ENCODE assay signal across 20 cellular contexts in the genomic region with DNA sequence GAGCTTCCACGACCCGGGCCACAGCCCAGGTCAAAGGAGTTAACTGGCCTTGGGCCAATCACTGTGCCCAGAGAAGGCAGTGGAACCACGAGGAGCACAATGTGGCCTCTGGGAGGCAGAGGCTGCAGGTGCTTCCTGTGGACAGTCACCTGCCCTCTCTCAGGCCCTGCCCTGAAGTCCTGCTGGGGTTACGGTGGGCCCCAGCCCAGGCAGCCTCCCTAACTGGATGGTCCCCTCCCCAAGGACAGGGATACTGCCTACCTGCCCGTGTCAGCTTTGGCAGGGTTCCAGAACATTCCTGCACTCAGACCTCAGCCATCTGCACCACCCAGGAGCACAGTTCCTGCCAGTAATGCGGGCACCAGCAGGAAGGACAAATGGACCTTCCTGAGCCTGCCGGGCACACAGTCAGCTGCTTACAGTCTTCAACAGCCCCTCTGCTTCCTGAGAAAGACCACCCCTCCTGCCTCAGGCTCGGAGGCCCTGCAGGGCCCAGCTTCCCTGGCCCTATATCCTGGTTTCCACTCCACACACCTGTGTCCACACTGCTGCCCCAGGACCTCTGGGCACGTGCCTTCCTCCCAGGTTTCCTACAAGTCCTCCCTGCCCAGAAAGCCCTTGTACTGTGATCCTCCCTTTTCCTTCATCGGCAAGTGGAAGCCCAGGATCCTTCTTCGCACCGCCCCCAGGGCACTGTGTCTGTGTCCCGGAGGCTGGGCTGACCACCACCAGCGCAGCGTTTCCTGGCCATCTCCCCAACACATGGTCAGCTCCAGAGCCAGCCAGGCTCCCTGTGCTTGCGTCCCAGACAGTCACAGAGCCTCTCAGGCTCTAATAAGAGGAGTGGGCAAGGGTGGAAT. TPM values are rescaled to one million over a fixed set of nuclear protein-coding genes. Genes with fewer than 3 reads are reported as not detected.
DNase-seq lines count a peak whose midpoint lies in the region; ATAC-seq, FAIRE-seq and TF ChIP-seq lines count a peak whose summit lies in the region.
"Had no signal": no experiment of that assay in that cellular context is flagged by ENCODE, and none has a peak within 500 bp of the region (broad histone marks: within the 10 kb centered on the region; RNA-seq: fewer than 3 reads in every experiment).

No MANE protein-coding gene starts in this region.

- H3K4me3 Mint-ChIP-seq in activated naive CD4-positive, alpha-beta T cell treated with anti-CD3 and anti-CD28 coated beads, Interleukin-2, amount 10 ng/mL, durations not matched to agents 7 days and 5 days, result no peak overlapping the region
- H3K4me3 Mint-ChIP-seq: activated T-cell treated with anti-CD3 and anti-CD28 coated beads, Interleukin-2, amount 50 U/mL, for 4 hours; HFFc6 had no signal

- no peak for FAIRE-seq in HepG2 (lab: Jason Lieb, UNC)
- FAIRE-seq: A549, G401.6 had no signal

- H3K4me1 ChIP-seq in ascending aorta (peaks cover 0 to 17% of the 10 kb centered on the region in 2 donors), HepG2 (ENCODE audit: insufficient read depth, low read length) (no peaks in the 10 kb centered on the region), upper lobe of right lung (peaks cover 5% of the 10 kb centered on the region)

- H4K20me1 ChIP-seq in HepG2 (ENCODE audit: insufficient read depth, low read length), result no peaks in the 10 kb centered on the region; the same call in 1 of the 2 replicates

- TF ChIP-seq EP300 in HepG2 (IDR thresholded peaks at IDR 0.05; ENCODE audit: low read depth in 2 of 2, low read length in 2 of 2), result no peak
- no peak for TF ChIP-seq EP300 in HepG2 (CRISPR knock-in tag; IDR thresholded peaks at IDR 0.05; ENCODE audit: borderline replicate concordance)

- H3K4me1 Mint-ChIP-seq in activated naive CD4-positive, alpha-beta T cell treated with anti-CD3 and anti-CD28 coated beads, Interleukin-2, amount 10 ng/mL, durations not matched to agents 7 days and 5 days, result peaks cover 7% of the 10 kb centered on the region

- peak overlapping the region; percentile 79 to 85 for H3K27ac ChIP-seq in ascending aorta
- no peak overlapping the region for H3K27ac ChIP-seq in HepG2 (ENCODE audit: extremely low read length, insufficient read depth, low read length)
- no peak overlapping the region for H3K27ac ChIP-seq in upper lobe of right lung

- TF ChIP-seq CTCF in ascending aorta (IDR thresholded peaks at IDR 0.05) (no peak), HepG2 (CRISPR knock-in tag; IDR thresholded peaks at IDR 0.05) (no peak), upper lobe of right lung (IDR thresholded peaks at IDR 0.05) (no peak), omental fat pad (IDR thresholded peaks at IDR 0.05) (no peak)

- H3K79me2 ChIP-seq in HepG2 (ENCODE audit: insufficient read depth, low read length), result no peaks in the 10 kb centered on the region

- CTCF ChIA-PET in activated naive CD4-positive, alpha-beta T cell treated with anti-CD3 and anti-CD28 coated beads, Interleukin-2, amount 10 ng/mL, durations not matched to agents 7 days and 5 days (lab: Charles Lee), result no interaction called here
- CTCF ChIA-PET in HepG2 (lab: Yijun Ruan, JAX; ENCODE audit: low intra/inter-chr PET ratio, low total read pairs), result no interaction called here

- H3K27me3 Mint-ChIP-seq in activated naive CD4-positive, alpha-beta T cell treated with anti-CD3 and anti-CD28 coated beads, Interleukin-2, amount 10 ng/mL, durations not matched to agents 7 days and 5 days, result peaks cover 84% of the 10 kb centered on the region

- TF ChIP-seq POLR2A in HepG2 (IDR thresholded peaks at IDR 0.05; ENCODE audit: insufficient read depth in 1 of 2, low read depth in 2 of 2, low read length in 2 of 2), result no peak

- no peaks in the 10 kb centered on the region for H3K36me3 Mint-ChIP-seq in activated naive CD4-positive, alpha-beta T cell treated with anti-CD3 and anti-CD28 coated beads, Interleukin-2, amount 10 ng/mL, durations not matched to agents 7 days and 5 days

- intact Hi-C loops in ascending aorta (cut with DNase I) (no loop called here), HepG2 (cut with micrococcal nuclease; ENCODE audit: unreplicated experiment) (no loop called here), upper lobe of right lung (cut with DNase I) (no loop called here)

- no peak overlapping the region for H3K9ac ChIP-seq in HepG2 (ENCODE audit: insufficient read depth, low read depth, low read length)

- TF ChIP-seq RAD21 in HepG2 (CRISPR knock-in tag; IDR thresholded peaks at IDR 0.05), result no peak

- DNase-seq in activated naive CD4-positive, alpha-beta T cell treated with anti-CD3 and anti-CD28 coated beads, Interleukin-2, amount 10 ng/mL, durations not matched to agents 7 days and 5 days, result no peak
- no peak for DNase-seq in activated naive CD4-positive, alpha-beta T cell (lab: John Stamatoyannopoulos, UW)
- DNase-seq in ascending aorta (ENCODE audit: low spot score in 2 of 2), result no peak
- DNase-seq in HepG2 (ENCODE audit: low spot score), result no peak
- no peak for DNase-seq in upper lobe of right lung
- no peak for DNase-seq in NCI-H510A (lab: John Stamatoyannopoulos, UW)
- DNase-seq in omental fat pad (ENCODE audit: low spot score), result no peak
- DNase-seq: activated CD4-positive, alpha-beta T cell treated with anti-CD3 and anti-CD28 coated beads, Interleukin-2, amount 50 U/mL, for 4 hours; activated T-cell treated with anti-CD3 and anti-CD28 coated beads, Interleukin-2, amount 50 U/mL, for 4 hours; adrenal gland; foreskin melanocyte; HFFc6; KG1; mesendoderm; NCI-H1417 had no signal

- in situ Hi-C loops in HepG2 (cut with HindIII; ENCODE audit: extremely low pct_ligation_motif_present, low pct_unique_long_range_greater_than_20kb), result no loop called here

- no peaks in the 10 kb centered on the region for H3K9me3 Mint-ChIP-seq in activated naive CD4-positive, alpha-beta T cell treated with anti-CD3 and anti-CD28 coated beads, Interleukin-2, amount 10 ng/mL, durations not matched to agents 7 days and 5 days
- H3K9me3 Mint-ChIP-seq: activated T-cell treated with anti-CD3 and anti-CD28 coated beads, Interleukin-2, amount 50 U/mL, for 4 hours; HFFc6 had no signal

- no peak overlapping the region for H3K4me2 ChIP-seq in HepG2 (ENCODE audit: low read depth, low read length)
- H3K4me2 ChIP-seq: A549 had no signal

- no TSS peak for BruUV-seq in HepG2 (replicated peaks; lab: Mats Ljungman, UMichigan)

- H2AFZ ChIP-seq in HepG2 (ENCODE audit: low read length), result no peak overlapping the region

- no peak overlapping the region for H3K4me3 ChIP-seq in ascending aorta
- H3K4me3 ChIP-seq in HepG2 (replicated peaks in 1 of 3; ENCODE audit: insufficient read depth in 1 of 3, low read depth in 2 of 3, low read length in 3 of 3), result no peak overlapping the region
- no peak overlapping the region for H3K4me3 ChIP-seq in upper lobe of right lung
- H3K4me3 ChIP-seq: A549, adrenal gland had no signal

- POLR2A ChIA-PET in HepG2 (lab: Yijun Ruan, JAX), result no interaction called here

- H3K27ac Mint-ChIP-seq in activated naive CD4-positive, alpha-beta T cell treated with anti-CD3 and anti-CD28 coated beads, Interleukin-2, amount 10 ng/mL, durations not matched to agents 7 days and 5 days, result peak overlapping the region; percentile 21
- H3K27ac Mint-ChIP-seq: HFFc6 had no signal

- ATAC-seq in HepG2, result peak; percentile 13
- peak; percentile 7 for ATAC-seq in upper lobe of right lung
- no peak for ATAC-seq in omental fat pad (ENCODE audit: low FRiP score)
- no peak for ATAC-seq in HG02885 (IDR thresholded peaks at IDR 0.05; ENCODE audit: poor library complexity, unreplicated experiment)
- ATAC-seq: activated T-cell treated with anti-CD3 and anti-CD28 coated beads, Interleukin-2, amount 50 U/mL, for 4 hours; right cardiac atrium had no signal

- H3K27me3 ChIP-seq in ascending aorta (no peaks in the 10 kb centered on the region), HepG2 (ENCODE audit: control insufficient read depth in 1 of 2, insufficient read depth in 2 of 2, low read length in 2 of 2) (peaks cover 23 to 95% of the 10 kb centered on the region in 2 experiments), upper lobe of right lung (peaks cover 21% of the 10 kb centered on the region)

- WGBS in HepG2 (ENCODE audit: low lambda C conversion rate), result 20% methylated on average over 8 of the region's 16 CpGs

- no peaks in the 10 kb centered on the region for H3K36me3 ChIP-seq in ascending aorta
- H3K36me3 ChIP-seq in HepG2 (replicated peaks in 1 of 2; ENCODE audit: control insufficient read depth in 1 of 2, insufficient read depth in 2 of 2, low read length in 2 of 2), result no peaks in the 10 kb centered on the region
- no peaks in the 10 kb centered on the region for H3K36me3 ChIP-seq in upper lobe of right lung
- H3K36me3 ChIP-seq: adrenal gland had no signal

- no peaks in the 10 kb centered on the region for H3K9me3 ChIP-seq in ascending aorta
- H3K9me3 ChIP-seq in HepG2 (ENCODE audit: low read length), result no peaks in the 10 kb centered on the region
- H3K9me3 ChIP-seq in upper lobe of right lung, result no peaks in the 10 kb centered on the region
- H3K9me3 ChIP-seq: A549, adrenal gland had no signal

RNA-seq across cellular contexts. Expression of a gene that starts 23.3 kb away (rescaled TPM):
- total RNA-seq in ascending aorta, result 4.0 TPM
- 0.11 TPM in 1 of 2 replicates, not detected in the other for total RNA-seq in HepG2 (2016; rRNA removed; fragmentation: Illumina TruSeq; extraction: Trizol)
- total RNA-seq in HepG2 (2016; cell fraction: cytosol; rRNA removed; fragmentation: Illumina TruSeq; extraction: Trizol; ENCODE audit: low read depth), result not detected in 2 replicates
- total RNA-seq in HepG2 (2016; cell fraction: insoluble cytoplasmic fraction; rRNA removed; fragmentation: Illumina TruSeq; extraction: Trizol), result not detected in 2 replicates
- total RNA-seq in HepG2 (2016; cell fraction: membrane; rRNA removed; fragmentation: Illumina TruSeq; extraction: Trizol), result 0.24 TPM in 1 of 2 replicates, not detected in the other
- 0.50 TPM in 1 of 2 replicates, not detected in the other for total RNA-seq in HepG2 (2016; cell fraction: nucleus; rRNA removed; fragmentation: Illumina TruSeq; extraction: Trizol)
- 2.9 and 4.3 TPM in 2 replicates for polyA plus RNA-seq in HepG2 (2011; rRNA removed)
- polyA plus RNA-seq in HepG2 (2011; cell fraction: cytosol; rRNA removed), result 1.2 and 2.5 TPM in 2 replicates
- polyA plus RNA-seq in HepG2 (2011; cell fraction: nucleus; rRNA removed), result 22.1 and 28.5 TPM in 2 replicates
- 1.7 and 1.9 TPM in 2 replicates for polyA plus RNA-seq in HepG2 (2012)
- polyA plus RNA-seq in HepG2 (2016; cell fraction: cytosol; fragmentation: Illumina TruSeq; extraction: Trizol; ENCODE audit: low read depth), result 0.14 TPM in 1 of 2 replicates, not detected in the other
- not detected in 2 replicates for polyA plus RNA-seq in HepG2 (2016; cell fraction: insoluble cytoplasmic fraction; fragmentation: Illumina TruSeq; extraction: Trizol; ENCODE audit: low read depth)
- polyA plus RNA-seq in HepG2 (2016; cell fraction: membrane; fragmentation: Illumina TruSeq; extraction: Trizol; ENCODE audit: low read depth), result 0.15 and 0.16 TPM in 2 replicates
- 0.61 TPM in 1 of 2 replicates, not detected in the other for polyA plus RNA-seq in HepG2 (2016; cell fraction: nucleus; fragmentation: Illumina TruSeq; extraction: Trizol; ENCODE audit: insufficient read depth, low read depth)
- 3.2 TPM in 1 of 2 replicates, not detected in the other for polyA minus RNA-seq in HepG2 (2011; rRNA and poly(A)+ RNA removed; ENCODE audit: low replicate concordance)
- polyA minus RNA-seq in HepG2 (2011; cell fraction: cytosol; rRNA and poly(A)+ RNA removed), result 0.59 and 1.6 TPM in 2 replicates
- polyA minus RNA-seq in HepG2 (2011; cell fraction: nucleus; rRNA and poly(A)+ RNA removed), result 5.0 TPM in 2 replicates
- total RNA-seq in upper lobe of right lung, result 1.3 TPM
- total RNA-seq in omental fat pad, result 10 to 100 TPM; 17.2 to 41.5 (median 22.1) TPM
- total RNA-seq: HFFc6 had no signal

RNA-seq across cellular contexts. Expression of a gene that starts 44.9 kb away (rescaled TPM):
- total RNA-seq in ascending aorta, result 28.2 TPM
- total RNA-seq in HepG2 (2016; rRNA removed; fragmentation: Illumina TruSeq; extraction: Trizol), result 37.0 and 47.3 TPM in 2 replicates
- total RNA-seq in HepG2 (2016; cell fraction: cytosol; rRNA removed; fragmentation: Illumina TruSeq; extraction: Trizol; ENCODE audit: low read depth), result 4.7 and 6.0 TPM in 2 replicates
- total RNA-seq in HepG2 (2016; cell fraction: insoluble cytoplasmic fraction; rRNA removed; fragmentation: Illumina TruSeq; extraction: Trizol), result 35.2 and 42.6 TPM in 2 replicates
- 10.8 and 12.6 TPM in 2 replicates for total RNA-seq in HepG2 (2016; cell fraction: membrane; rRNA removed; fragmentation: Illumina TruSeq; extraction: Trizol)
- total RNA-seq in HepG2 (2016; cell fraction: nucleus; rRNA removed; fragmentation: Illumina TruSeq; extraction: Trizol), result 18.9 and 20.1 TPM in 2 replicates
- polyA plus RNA-seq in HepG2 (2011; rRNA removed), result 26.0 and 27.1 TPM in 2 replicates
- polyA plus RNA-seq in HepG2 (2011; cell fraction: cytosol; rRNA removed), result 19.1 and 22.8 TPM in 2 replicates
- polyA plus RNA-seq in HepG2 (2011; cell fraction: nucleus; rRNA removed), result 33.3 and 38.5 TPM in 2 replicates
- 42.2 and 43.6 TPM in 2 replicates for polyA plus RNA-seq in HepG2 (2012)
- 2.7 and 3.1 TPM in 2 replicates for polyA plus RNA-seq in HepG2 (2016; cell fraction: cytosol; fragmentation: Illumina TruSeq; extraction: Trizol; ENCODE audit: low read depth)
- polyA plus RNA-seq in HepG2 (2016; cell fraction: insoluble cytoplasmic fraction; fragmentation: Illumina TruSeq; extraction: Trizol; ENCODE audit: low read depth), result 47.8 and 54.9 TPM in 2 replicates
- 6.4 and 6.9 TPM in 2 replicates for polyA plus RNA-seq in HepG2 (2016; cell fraction: membrane; fragmentation: Illumina TruSeq; extraction: Trizol; ENCODE audit: low read depth)
- 27.0 and 28.5 TPM in 2 replicates for polyA plus RNA-seq in HepG2 (2016; cell fraction: nucleus; fragmentation: Illumina TruSeq; extraction: Trizol; ENCODE audit: insufficient read depth, low read depth)
- 32.1 and 35.9 TPM in 2 replicates for polyA minus RNA-seq in HepG2 (2011; rRNA and poly(A)+ RNA removed; ENCODE audit: low replicate concordance)
- polyA minus RNA-seq in HepG2 (2011; cell fraction: cytosol; rRNA and poly(A)+ RNA removed), result 22.8 and 23.4 TPM in 2 replicates
- 31.8 and 46.1 TPM in 2 replicates for polyA minus RNA-seq in HepG2 (2011; cell fraction: nucleus; rRNA and poly(A)+ RNA removed)
- 55.2 TPM for total RNA-seq in upper lobe of right lung
- total RNA-seq in omental fat pad, result 10 to 100 TPM; 48.6 to 76.4 (median 56.0) TPM

RNA-seq across cellular contexts. Expression of a gene that starts 53.4 kb away (rescaled TPM):
- total RNA-seq in ascending aorta (not detected), HepG2 (2016; rRNA removed; fragmentation: Illumina TruSeq; extraction: Trizol) (not detected in 2 replicates), upper lobe of right lung (not detected), omental fat pad (1 to 10 TPM in 1 of 4 donors, not detected in 3; 1.0 TPM)
- not detected in 2 replicates for total RNA-seq in HepG2 (2016; cell fraction: cytosol; rRNA removed; fragmentation: Illumina TruSeq; extraction: Trizol; ENCODE audit: low read depth)
- not detected in 2 replicates for total RNA-seq in HepG2 (2016; cell fraction: insoluble cytoplasmic fraction; rRNA removed; fragmentation: Illumina TruSeq; extraction: Trizol)
- not detected in 2 replicates for total RNA-seq in HepG2 (2016; cell fraction: membrane; rRNA removed; fragmentation: Illumina TruSeq; extraction: Trizol)
- not detected in 2 replicates for total RNA-seq in HepG2 (2016; cell fraction: nucleus; rRNA removed; fragmentation: Illumina TruSeq; extraction: Trizol)
- 0.11 TPM in 1 of 2 replicates, not detected in the other for polyA plus RNA-seq in HepG2 (2011; rRNA removed)
- not detected in 2 replicates for polyA plus RNA-seq in HepG2 (2011; cell fraction: cytosol; rRNA removed)
- polyA plus RNA-seq in HepG2 (2011; cell fraction: nucleus; rRNA removed), result 0.14 and 0.18 TPM in 2 replicates
- polyA plus RNA-seq in HepG2 (2012), result not detected in 2 replicates
- not detected in 2 replicates for polyA plus RNA-seq in HepG2 (2016; cell fraction: cytosol; fragmentation: Illumina TruSeq; extraction: Trizol; ENCODE audit: low read depth)
- polyA plus RNA-seq in HepG2 (2016; cell fraction: insoluble cytoplasmic fraction; fragmentation: Illumina TruSeq; extraction: Trizol; ENCODE audit: low read depth), result not detected in 2 replicates
- not detected in 2 replicates for polyA plus RNA-seq in HepG2 (2016; cell fraction: membrane; fragmentation: Illumina TruSeq; extraction: Trizol; ENCODE audit: low read depth)
- not detected in 2 replicates for polyA plus RNA-seq in HepG2 (2016; cell fraction: nucleus; fragmentation: Illumina TruSeq; extraction: Trizol; ENCODE audit: insufficient read depth, low read depth)
- polyA minus RNA-seq in HepG2 (2011; rRNA and poly(A)+ RNA removed; ENCODE audit: low replicate concordance), result 0.07 TPM in 1 of 2 replicates, not detected in the other
- polyA minus RNA-seq in HepG2 (2011; cell fraction: cytosol; rRNA and poly(A)+ RNA removed), result not detected in 2 replicates
- not detected in 2 replicates for polyA minus RNA-seq in HepG2 (2011; cell fraction: nucleus; rRNA and poly(A)+ RNA removed)
- total RNA-seq: activated T-cell treated with anti-CD3 and anti-CD28 coated beads, Interleukin-2, amount 50 U/mL, for 4 hours; HFFc6 had no signal
- polyA plus RNA-seq: A549, neural cell had no signal

Comparison
In these comparisons a context has a peak if more than half of its experiments do, and no peak if none do; other contexts are left out.
1. H3K27ac ChIP-seq: peak in ascending aorta (2 of 2); none in HepG2 (single experiment) and upper lobe of right lung (single experiment).
2. ATAC-seq: peak in HepG2 (single experiment) and upper lobe of right lung (single experiment); none in omental fat pad (single experiment) and HG02885 (single experiment).